8 cellular contexts compared by ENCODE assay signal in the genomic region with DNA sequence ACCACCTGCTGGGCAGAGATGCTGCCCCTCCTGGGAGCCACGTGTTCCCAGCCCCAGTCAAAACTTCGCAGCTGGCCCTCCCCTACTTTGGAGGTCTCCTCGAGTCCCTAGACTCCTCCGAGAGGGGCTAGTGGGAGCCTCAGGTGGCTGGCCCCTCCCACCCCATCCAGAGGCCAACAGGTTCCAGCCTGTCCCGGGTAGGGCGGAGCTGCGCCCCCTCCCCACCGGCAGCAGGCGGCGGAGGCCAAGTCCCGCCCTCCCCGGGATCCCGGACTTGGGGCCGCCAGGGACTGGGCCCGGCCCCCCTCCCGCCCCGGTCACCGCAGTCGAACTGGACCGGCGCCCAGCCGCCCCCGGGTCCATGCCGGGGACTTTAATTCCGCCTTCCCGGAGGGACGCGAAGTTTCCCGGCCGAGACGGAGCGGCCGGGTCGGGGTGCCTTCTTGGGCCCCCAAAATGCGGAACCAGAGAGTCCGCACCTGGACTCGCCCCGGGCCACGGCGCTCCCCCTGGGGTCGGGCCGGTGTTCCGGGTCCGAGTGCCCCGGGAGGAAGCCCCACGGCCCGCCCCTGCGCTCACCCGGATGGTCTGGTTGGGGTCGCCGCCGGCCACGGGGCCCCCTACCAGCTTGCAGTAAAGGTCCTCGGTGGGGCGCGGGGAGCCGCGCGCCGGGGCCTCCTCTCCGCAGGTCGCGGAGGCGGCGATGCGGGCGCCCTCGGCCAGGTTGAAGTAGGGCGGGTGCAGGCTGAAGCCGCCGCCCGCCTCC. TPM values are rescaled to one million over a fixed set of nuclear protein-coding genes. Genes with fewer than 3 reads are reported as not detected.
DNase-seq lines count a peak whose midpoint lies in the region; ATAC-seq and TF ChIP-seq lines count a peak whose summit lies in the region.

No MANE protein-coding gene starts in this region.

- DNase-seq in NCI-H1930 (lab: John Stamatoyannopoulos, UW) (peak; percentile 31 to 38), dorsolateral prefrontal cortex (no peak), T-helper 1 cell (no peak)

- peak overlapping the region in 51 of 59 donors; percentile 4 to 87 (median 71) for H3K27ac ChIP-seq in dorsolateral prefrontal cortex

- intact Hi-C loops in dorsolateral prefrontal cortex (cut with DNase I), result no loop called here

- no peak for TF ChIP-seq CTCF in dorsolateral prefrontal cortex (IDR thresholded peaks at IDR 0.05 in 54 of 56, conservative IDR thresholded peaks at IDR 0.05 in 2 of 56; ENCODE audit: low read depth in 1 of 56, partially characterized antibody in 56 of 56)

- no peaks in the 10 kb centered on the region for H3K27me3 ChIP-seq in dorsolateral prefrontal cortex
- H3K27me3 ChIP-seq in mononuclear cell (ENCODE audit: insufficient read depth, low read length), result peaks cover 25% of the 10 kb centered on the region

- H3K4me3 ChIP-seq in dorsolateral prefrontal cortex, result peak overlapping the region; percentile 45 to 85 (median 68)
- H3K4me3 ChIP-seq in mononuclear cell (ENCODE audit: low read length), result peak overlapping the region; percentile 30

- H3K9ac ChIP-seq in ES-I3 (ENCODE audit: low read depth, low read length), result peak overlapping the region; percentile 76

- ATAC-seq in HG03571 (IDR thresholded peaks at IDR 0.05; ENCODE audit: unreplicated experiment), result no peak
- ATAC-seq in HG03442 (IDR thresholded peaks at IDR 0.05; ENCODE audit: unreplicated experiment), result no peak
- ATAC-seq in HG02840 (IDR thresholded peaks at IDR 0.05; ENCODE audit: low FRiP score, unreplicated experiment), result no peak

- peaks cover 51% of the 10 kb centered on the region for H3K4me1 ChIP-seq in ES-I3 (ENCODE audit: insufficient read depth, low read length)
- peaks cover 9% of the 10 kb centered on the region for H3K4me1 ChIP-seq in mononuclear cell (ENCODE audit: insufficient read depth, low read length)

- no peaks in the 10 kb centered on the region for H3K9me3 ChIP-seq in ES-I3 (ENCODE audit: control insufficient read depth, insufficient read depth, low read length)
- no peaks in the 10 kb centered on the region for H3K9me3 ChIP-seq in mononuclear cell (ENCODE audit: low read depth, low read length)

- H3K36me3 ChIP-seq in ES-I3 (ENCODE audit: insufficient read depth, low read length), result no peaks in the 10 kb centered on the region

RNA-seq across cellular contexts. Expression of gene LAMA5, which starts 0.6 kb away (rescaled TPM):
- 100 to 1,000 TPM in 30 of 120 experiments, 10 to 100 TPM in 90; 31.1 to 179 (median 80.7) TPM for total RNA-seq in dorsolateral prefrontal cortex
- 1.2 TPM for total RNA-seq in mononuclear cell

RNA-seq across cellular contexts. Expression of gene RPS21, which starts 20.4 kb away (rescaled TPM):
- total RNA-seq in dorsolateral prefrontal cortex (100 to 1,000 TPM; 411 to 983 (median 581) TPM), mononuclear cell (1,065 TPM)

RNA-seq across cellular contexts. Expression of gene CABLES2, which starts 40.5 kb away (rescaled TPM):
- total RNA-seq in dorsolateral prefrontal cortex (10 to 100 TPM in 99 of 120 experiments, 1 to 10 TPM in 21; 7.0 to 18.7 (median 11.9) TPM), mononuclear cell (1.9 TPM)

Comparison
In these comparisons a context has a peak if more than half of its experiments do, and no peak if none do; other contexts are left out.
1. DNase-seq: peak in NCI-H1930 (2 of 2); none in dorsolateral prefrontal cortex (0 of 10) and T-helper 1 cell (0 of 5).
2. RNA of gene LAMA5, which starts 0.6 kb away (total RNA-seq): 31.1 to 179 TPM in dorsolateral prefrontal cortex; 1.2 TPM in mononuclear cell (single experiment); every median in the first group is over 10 times any median in the second.